Comparison of ENCODE assay signal across 8 cellular contexts in the genomic region with DNA sequence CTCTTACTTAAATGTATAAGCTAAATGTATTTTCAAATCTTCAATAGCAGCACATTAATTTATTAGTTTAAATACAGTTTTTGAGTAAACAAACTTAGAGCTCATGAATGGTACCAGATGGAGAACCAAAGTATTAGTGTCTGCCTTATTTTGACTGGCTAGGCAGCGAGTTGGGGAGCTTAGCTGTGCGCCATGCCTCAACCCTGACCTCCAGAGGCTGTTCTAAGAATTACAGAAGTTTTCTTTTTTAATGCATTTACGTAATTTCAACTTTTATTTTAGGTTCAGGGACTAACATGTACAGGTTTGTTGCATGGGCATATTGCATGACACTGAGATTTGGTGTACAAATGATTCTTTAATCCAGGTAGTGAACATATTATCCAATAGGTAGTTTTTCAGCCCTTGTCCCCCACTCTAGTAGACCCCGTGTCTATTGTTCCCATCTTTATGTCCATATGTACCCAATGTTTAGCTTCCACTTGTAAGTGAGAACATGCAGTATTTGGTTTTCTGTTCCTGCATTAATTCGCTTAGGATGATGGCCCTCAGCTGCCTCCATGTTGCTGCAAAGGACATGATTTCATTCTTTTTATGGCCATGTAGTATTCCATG.
A peak's percentile ranks its signal among the peaks of the same experiment; 100 is the strongest.
DNase-seq lines count a peak whose midpoint lies in the region; ATAC-seq and TF ChIP-seq lines count a peak whose summit lies in the region.

No MANE protein-coding gene starts in this region.

- H3K4me1 Mint-ChIP-seq in activated CD4-positive, alpha-beta T cell treated with anti-CD3 and anti-CD28 coated beads for 36 hours: no peaks in the 10 kb centered on the region
- H3K4me1 Mint-ChIP-seq in activated CD4-positive, alpha-beta T cell treated with anti-CD3 and anti-CD28 coated beads, Interleukin-2, amount 10 ng/mL, durations not matched to agents 24 days and 14 days: no peaks in the 10 kb centered on the region
- H3K4me1 Mint-ChIP-seq in GM23338 (0 out of 3 replicates have a peak, but pooled peaks cover 3% of the 10 kb centered on the region), WTC11 (no peaks in the 10 kb centered on the region; the same call in 1 of the 2 replicates)
- H3K4me1 Mint-ChIP-seq in stimulated activated effector memory CD8-positive, alpha-beta T cell treated with anti-CD3 and anti-CD28 coated beads, Interleukin-12 subunit alpha, Interleukin-12 subunit beta, amount 100 ng/mL, for 72 hours: no peaks in the 10 kb centered on the region

- H3K36me3 Mint-ChIP-seq in activated CD4-positive, alpha-beta T cell treated with anti-CD3 and anti-CD28 coated beads for 36 hours (ENCODE audit: low read depth): no peaks in the 10 kb centered on the region
- H3K36me3 Mint-ChIP-seq in activated CD4-positive, alpha-beta T cell treated with anti-CD3 and anti-CD28 coated beads, Interleukin-2, amount 10 ng/mL, durations not matched to agents 24 days and 14 days (ENCODE audit: low read depth): no peaks in the 10 kb centered on the region
- H3K36me3 Mint-ChIP-seq in GM23338 (ENCODE audit: low read depth): no peaks in the 10 kb centered on the region
- H3K36me3 Mint-ChIP-seq in WTC11: no peaks in the 10 kb centered on the region
- H3K36me3 Mint-ChIP-seq in stimulated activated effector memory CD8-positive, alpha-beta T cell treated with anti-CD3 and anti-CD28 coated beads, Interleukin-12 subunit alpha, Interleukin-12 subunit beta, amount 100 ng/mL, for 72 hours: no peaks in the 10 kb centered on the region

- no peaks in the 10 kb centered on the region for H3K27me3 Mint-ChIP-seq in activated CD4-positive, alpha-beta T cell treated with anti-CD3 and anti-CD28 coated beads for 36 hours
- H3K27me3 Mint-ChIP-seq in activated CD4-positive, alpha-beta T cell treated with anti-CD3 and anti-CD28 coated beads, Interleukin-2, amount 10 ng/mL, durations not matched to agents 24 days and 14 days: no peaks in the 10 kb centered on the region
- H3K27me3 Mint-ChIP-seq in GM23338 (ENCODE audit: insufficient read depth, low read depth, poor library complexity) (no peaks in the 10 kb centered on the region), WTC11 (ENCODE audit: low read depth) (no peaks in the 10 kb centered on the region)

- H3K27ac ChIP-seq in GM23338 (ENCODE audit: low read depth) (no peak overlapping the region), left lung (no peak overlapping the region)

- peak; percentile 27 for DNase-seq in activated CD4-positive, alpha-beta T cell treated with anti-CD3 and anti-CD28 coated beads for 36 hours
- DNase-seq in activated CD4-positive, alpha-beta T cell treated with anti-CD3 and anti-CD28 coated beads, Interleukin-2, amount 10 ng/mL, durations not matched to agents 24 days and 14 days: no peak
- DNase-seq in GM23338 (ENCODE audit: low spot score) (peak; percentile 71), KBM-7 (peak; percentile 50), WTC11 (ENCODE audit: low spot score) (peak; percentile 21), left lung (no peak)
- DNase-seq in stimulated activated effector memory CD8-positive, alpha-beta T cell treated with anti-CD3 and anti-CD28 coated beads, Interleukin-12 subunit alpha, Interleukin-12 subunit beta, amount 100 ng/mL, for 72 hours (ENCODE audit: low spot score in 2 of 2): no peak

- no peak overlapping the region for H2AFZ ChIP-seq in GM23338

- POLR2A ChIA-PET in activated CD4-positive, alpha-beta T cell treated with anti-CD3 and anti-CD28 coated beads for 36 hours (lab: Charles Lee): no interaction called here
- POLR2A ChIA-PET in WTC11 (lab: Charles Lee): no interaction called here

- no peak overlapping the region for H3K4me3 Mint-ChIP-seq in activated CD4-positive, alpha-beta T cell treated with anti-CD3 and anti-CD28 coated beads for 36 hours
- no peak overlapping the region for H3K4me3 Mint-ChIP-seq in activated CD4-positive, alpha-beta T cell treated with anti-CD3 and anti-CD28 coated beads, Interleukin-2, amount 10 ng/mL, durations not matched to agents 24 days and 14 days
- H3K4me3 Mint-ChIP-seq in GM23338 (no peak overlapping the region), WTC11 (no peak overlapping the region)
- no peak overlapping the region for H3K4me3 Mint-ChIP-seq in stimulated activated effector memory CD8-positive, alpha-beta T cell treated with anti-CD3 and anti-CD28 coated beads, Interleukin-12 subunit alpha, Interleukin-12 subunit beta, amount 100 ng/mL, for 72 hours

- no peak overlapping the region for H3K27ac Mint-ChIP-seq in activated CD4-positive, alpha-beta T cell treated with anti-CD3 and anti-CD28 coated beads for 36 hours
- no peak overlapping the region for H3K27ac Mint-ChIP-seq in activated CD4-positive, alpha-beta T cell treated with anti-CD3 and anti-CD28 coated beads, Interleukin-2, amount 10 ng/mL, durations not matched to agents 24 days and 14 days
- H3K27ac Mint-ChIP-seq in GM23338: no peak overlapping the region
- H3K27ac Mint-ChIP-seq in WTC11: no peak overlapping the region
- H3K27ac Mint-ChIP-seq in stimulated activated effector memory CD8-positive, alpha-beta T cell treated with anti-CD3 and anti-CD28 coated beads, Interleukin-12 subunit alpha, Interleukin-12 subunit beta, amount 100 ng/mL, for 72 hours: no peak overlapping the region

- CTCF ChIA-PET in activated CD4-positive, alpha-beta T cell treated with anti-CD3 and anti-CD28 coated beads for 36 hours (lab: Charles Lee): interaction anchor here (0.6 to 2.1 kb wide), 9 partner anchors 8 to 295 kb away, joined by 3 to 5 read pairs (median 5); no protein-coding TSS in a partner anchor
- CTCF ChIA-PET in WTC11 (lab: Charles Lee): interaction anchor here (0.6 to 2.5 kb wide), 21 partner anchors 9 to 297 kb away, joined by 3 to 20 read pairs (median 3); no protein-coding TSS in a partner anchor

- no peaks in the 10 kb centered on the region for H3K9me3 ChIP-seq in left lung

- H3K4me3 ChIP-seq in GM23338 (no peak overlapping the region), left lung (no peak overlapping the region)

- no peaks in the 10 kb centered on the region for H3K9me2 ChIP-seq in GM23338 (ENCODE audit: insufficient read depth)

- peak; percentile 47 for ATAC-seq in activated CD4-positive, alpha-beta T cell treated with anti-CD3 and anti-CD28 coated beads for 36 hours
- peak; percentile 80 for ATAC-seq in GM23338
- ATAC-seq in WTC11: peak; percentile 95
- ATAC-seq in left lung: peak; percentile 83
- no peak for ATAC-seq in stimulated activated effector memory CD8-positive, alpha-beta T cell treated with anti-CD3 and anti-CD28 coated beads, Interleukin-12 subunit alpha, Interleukin-12 subunit beta, amount 100 ng/mL, for 72 hours
- no peak for ATAC-seq in HG02840 (IDR thresholded peaks at IDR 0.05; ENCODE audit: low FRiP score, unreplicated experiment)

- no peaks in the 10 kb centered on the region for H4K20me1 ChIP-seq in GM23338 (replicated peaks; ENCODE audit: insufficient read depth)

- no peaks in the 10 kb centered on the region for H3K79me2 ChIP-seq in GM23338 (replicated peaks; ENCODE audit: insufficient read depth)

- peak; percentile 84 to 86 for TF ChIP-seq CTCF in GM23338 (conservative IDR thresholded peaks at IDR 0.05; ENCODE audit: low read depth in 2 of 2)
- peak; percentile 74 for TF ChIP-seq CTCF in WTC11 (IDR thresholded peaks at IDR 0.05)
- peak; percentile 38 to 75 for TF ChIP-seq CTCF in left lung (IDR thresholded peaks at IDR 0.05)

- H3K4me2 ChIP-seq in GM23338: no peak overlapping the region

- no peaks in the 10 kb centered on the region for H3K36me3 ChIP-seq in GM23338 (ENCODE audit: insufficient read depth)
- no peaks in the 10 kb centered on the region for H3K36me3 ChIP-seq in left lung

- H3F3A ChIP-seq in GM23338 (replicated peaks; ENCODE audit: low read depth): no peaks in the 10 kb centered on the region

- no peaks in the 10 kb centered on the region for H3K4me1 ChIP-seq in GM23338 (ENCODE audit: insufficient read depth)
- no peaks in the 10 kb centered on the region for H3K4me1 ChIP-seq in left lung

- no peaks in the 10 kb centered on the region for H3K9me3 Mint-ChIP-seq in activated CD4-positive, alpha-beta T cell treated with anti-CD3 and anti-CD28 coated beads for 36 hours (ENCODE audit: low read depth)
- H3K9me3 Mint-ChIP-seq in activated CD4-positive, alpha-beta T cell treated with anti-CD3 and anti-CD28 coated beads, Interleukin-2, amount 10 ng/mL, durations not matched to agents 24 days and 14 days: no peaks in the 10 kb centered on the region
- H3K9me3 Mint-ChIP-seq in GM23338 (no peaks in the 10 kb centered on the region; the same call in 2 of the 3 replicates), WTC11 (no peaks in the 10 kb centered on the region)
- H3K9me3 Mint-ChIP-seq in stimulated activated effector memory CD8-positive, alpha-beta T cell treated with anti-CD3 and anti-CD28 coated beads, Interleukin-12 subunit alpha, Interleukin-12 subunit beta, amount 100 ng/mL, for 72 hours: peaks cover 2% of the 10 kb centered on the region

- intact Hi-C loops in activated CD4-positive, alpha-beta T cell treated with anti-CD3 and anti-CD28 coated beads for 36 hours (cut with DNase I, micrococcal nuclease): loop anchor here in 1 of 2 experiments (5.0 kb wide), 1 partner anchor 1275 kb away; no protein-coding TSS in a partner anchor
- intact Hi-C loops in activated CD4-positive, alpha-beta T cell treated with anti-CD3 and anti-CD28 coated beads, Interleukin-2, amount 10 ng/mL, durations not matched to agents 24 days and 14 days (cut with micrococcal nuclease): no loop called here
- intact Hi-C loops in left lung (cut with DNase I): no loop called here

- no peaks in the 10 kb centered on the region for H3K27me3 ChIP-seq in GM23338 (ENCODE audit: insufficient read depth)
- H3K27me3 ChIP-seq in left lung: no peaks in the 10 kb centered on the region

- in situ Hi-C loops in KBM-7 (cut with MboI; ENCODE audit: low pct_unique_long_range_greater_than_20kb, low sequenced_read_pairs): no loop called here

TF ChIP-seq in WTC11, 78 proteins besides CTCF, POLR2A, EP300 and RAD21 (continues in another document):
- no peak for TF ChIP-seq ZBTB21 (CRISPR knock-in tag; IDR thresholded peaks at IDR 0.05; ENCODE audit: borderline replicate concordance)
- no peak for TF ChIP-seq NR2C2 (CRISPR knock-in tag; IDR thresholded peaks at IDR 0.05)
- TF ChIP-seq ZNF232 (CRISPR knock-in tag; IDR thresholded peaks at IDR 0.05): no peak
- no peak for TF ChIP-seq NR3C1 (CRISPR knock-in tag; conservative IDR thresholded peaks at IDR 0.05; ENCODE audit: low read depth)
- TF ChIP-seq ZNF138 (CRISPR knock-in tag; conservative IDR thresholded peaks at IDR 0.05): no peak
- no peak for TF ChIP-seq EMX1 (CRISPR knock-in tag; IDR thresholded peaks at IDR 0.05)
- no peak for TF ChIP-seq PRRX2 (CRISPR knock-in tag; IDR thresholded peaks at IDR 0.05)
- TF ChIP-seq ZNF121 (CRISPR knock-in tag; IDR thresholded peaks at IDR 0.05): no peak
- no peak for TF ChIP-seq GABPB1 (CRISPR knock-in tag; IDR thresholded peaks at IDR 0.05)
- TF ChIP-seq JAZF1 (CRISPR knock-in tag; IDR thresholded peaks at IDR 0.05): no peak
- TF ChIP-seq MXD4 (CRISPR knock-in tag; IDR thresholded peaks at IDR 0.05; ENCODE audit: borderline replicate concordance): no peak
- TF ChIP-seq CREB1 (CRISPR knock-in tag; IDR thresholded peaks at IDR 0.05): no peak
- TF ChIP-seq CREM (CRISPR knock-in tag; IDR thresholded peaks at IDR 0.05): no peak
- TF ChIP-seq FOXJ3 (CRISPR knock-in tag; IDR thresholded peaks at IDR 0.05; ENCODE audit: borderline replicate concordance): no peak

Comparison
In these comparisons a context has a peak if more than half of its experiments do, and no peak if none do; other contexts are left out.
1. DNase-seq: peak in activated CD4-positive, alpha-beta T cell treated with anti-CD3 and anti-CD28 coated beads for 36 hours (single experiment), GM23338 (single experiment), KBM-7 (single experiment) and WTC11 (single experiment); none in activated CD4-positive, alpha-beta T cell treated with anti-CD3 and anti-CD28 coated beads, Interleukin-2, amount 10 ng/mL, durations not matched to agents 24 days and 14 days (single experiment), left lung (0 of 2) and stimulated activated effector memory CD8-positive, alpha-beta T cell treated with anti-CD3 and anti-CD28 coated beads, Interleukin-12 subunit alpha, Interleukin-12 subunit beta, amount 100 ng/mL, for 72 hours (0 of 2).
2. ATAC-seq: peak in activated CD4-positive, alpha-beta T cell treated with anti-CD3 and anti-CD28 coated beads for 36 hours (single experiment), GM23338 (single experiment), WTC11 (single experiment) and left lung (single experiment); none in stimulated activated effector memory CD8-positive, alpha-beta T cell treated with anti-CD3 and anti-CD28 coated beads, Interleukin-12 subunit alpha, Interleukin-12 subunit beta, amount 100 ng/mL, for 72 hours (single experiment) and HG02840 (single experiment).
3. Peak in every context shown above with its lines, with median percentiles within 50 percentile points of each other: CTCF ChIP-seq.